6 cellular contexts compared by ENCODE assay signal in the genomic region with DNA sequence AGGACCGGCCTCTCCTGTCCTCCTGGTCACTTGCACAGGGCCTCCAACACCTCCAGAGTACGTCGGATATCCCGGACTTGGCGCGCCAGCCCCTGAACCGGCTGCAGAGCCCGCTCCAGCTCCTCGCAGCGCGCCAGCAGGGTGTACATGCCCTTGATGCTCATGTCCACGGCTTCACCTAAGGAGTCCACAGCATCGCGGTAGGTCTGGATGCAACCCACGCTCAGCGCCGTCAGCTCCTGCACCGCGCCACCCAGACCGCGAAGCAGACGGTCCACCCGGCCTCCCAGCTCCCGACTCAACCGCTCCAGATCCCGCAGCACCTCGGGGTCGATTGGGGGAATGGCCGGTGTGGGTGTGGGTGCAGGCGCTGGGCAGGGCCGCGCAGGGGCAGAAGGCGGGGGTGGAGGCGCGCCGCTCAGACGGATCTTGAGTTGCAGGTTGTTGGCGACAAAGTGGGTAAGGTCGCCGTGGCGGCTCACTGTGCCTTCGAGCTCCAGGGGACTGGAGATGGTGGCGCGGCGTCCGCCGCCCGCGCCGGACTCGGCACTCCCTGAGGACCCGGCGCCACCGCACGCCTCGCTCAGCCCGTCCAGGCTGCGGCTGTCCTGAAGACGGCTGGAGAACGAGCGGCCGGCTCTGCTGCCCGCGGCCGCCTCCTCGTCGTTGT. TPM values are rescaled to one million over a fixed set of nuclear protein-coding genes. Genes with fewer than 3 reads are reported as not detected.
DNase-seq lines count a peak whose midpoint lies in the region; ATAC-seq and TF ChIP-seq lines count a peak whose summit lies in the region.

No MANE protein-coding gene starts in this region.

- H3K4me3 ChIP-seq in HUES6 (ENCODE audit: low read depth, low read length), result peak overlapping the region; percentile 77
- H3K4me3 ChIP-seq in astrocyte of the spinal cord (ENCODE audit: low read depth, low read length), result peak overlapping the region; percentile 80

- H3K27ac Mint-ChIP-seq in naive thymus-derived CD8-positive, alpha-beta T cell, result peak overlapping the region in 6 of 10 donors; percentile 18 to 94 (median 92)

- no peaks in the 10 kb centered on the region for H3K36me3 Mint-ChIP-seq in naive thymus-derived CD8-positive, alpha-beta T cell

- H3K27ac ChIP-seq in HUES6 (ENCODE audit: low read depth, low read length), result no peak overlapping the region

- no peaks in the 10 kb centered on the region for H3K9me3 ChIP-seq in HUES6 (ENCODE audit: control insufficient read depth, insufficient read depth, low read depth, low read length)

- H3K4me1 Mint-ChIP-seq in naive thymus-derived CD8-positive, alpha-beta T cell, result peaks cover 6 to 15% (median 13%) of the 10 kb centered on the region in 4 donors

- H3K9me3 Mint-ChIP-seq in naive thymus-derived CD8-positive, alpha-beta T cell, result no peaks in the 10 kb centered on the region

- DNase-seq in astrocyte of the spinal cord (ENCODE audit: low read depth, low spot score) (no peak), epidermal melanocyte (ENCODE audit: insufficient read length, low spot score) (no peak), HEK293T (ENCODE audit: extremely low spot score) (no peak)
- peak in 6 of 10 donors; percentile 25 to 67 (median 37) for DNase-seq in naive thymus-derived CD8-positive, alpha-beta T cell

- H3K36me3 ChIP-seq in HUES6 (ENCODE audit: control insufficient read depth, insufficient read depth, low read length), result no peaks in the 10 kb centered on the region

- peaks cover 16% of the 10 kb centered on the region for H3K4me1 ChIP-seq in HUES6 (ENCODE audit: control insufficient read depth, insufficient read depth, low read length)

- TF ChIP-seq CTCF in astrocyte of the spinal cord (IDR thresholded peaks at IDR 0.05; ENCODE audit: low read depth, low read length), result no peak

- H3K4me3 Mint-ChIP-seq in naive thymus-derived CD8-positive, alpha-beta T cell, result no peak overlapping the region

- H3K27me3 Mint-ChIP-seq in naive thymus-derived CD8-positive, alpha-beta T cell, result no peaks in the 10 kb centered on the region

- H3K27me3 ChIP-seq in HUES6 (ENCODE audit: control insufficient read depth, insufficient read depth, low read length), result peaks cover 15% of the 10 kb centered on the region

- ATAC-seq in naive thymus-derived CD8-positive, alpha-beta T cell, result no peak
- no peak for ATAC-seq in GM19328 (IDR thresholded peaks at IDR 0.05; ENCODE audit: unreplicated experiment)

- CTCF ChIA-PET in HEK293T (lab: Yijun Ruan, JAX), result interaction anchor here (0.7 to 1.0 kb wide), 2 partner anchors 8 to 655 kb away, joined by 3 to 5 read pairs; no protein-coding TSS in a partner anchor

- peak overlapping the region; percentile 61 for H3K9ac ChIP-seq in HUES6 (ENCODE audit: low read length)

- POLR2A ChIA-PET in naive thymus-derived CD8-positive, alpha-beta T cell (lab: Charles Lee), result interaction anchor here (0.5 to 26.2 kb wide), 19 partner anchors 11 to 805 kb away, joined by 3 to 1171 read pairs (median 5); a partner anchor contains a TSS
- POLR2A ChIA-PET in HEK293T (lab: Yijun Ruan, JAX), result interaction anchor here (0.7 to 10.5 kb wide), 9 partner anchors 11 to 106 kb away, joined by 3 to 135 read pairs (median 8); a partner anchor contains a TSS

- in situ Hi-C loops in astrocyte of the spinal cord (cut with HindIII; ENCODE audit: low sequenced_read_pairs), result no loop called here

TF ChIP-seq in HEK293T, 16 proteins besides CTCF, POLR2A, EP300 and RAD21:
- TF ChIP-seq SP1 (IDR thresholded peaks at IDR 0.05) (no peak), FOXK2 (IDR thresholded peaks at IDR 0.05) (no peak), SUZ12 (IDR thresholded peaks at IDR 0.05) (no peak), ARNT (IDR thresholded peaks at IDR 0.05) (no peak), FOXM1 (IDR thresholded peaks at IDR 0.05; ENCODE audit: borderline replicate concordance) (no peak), HDGF (IDR thresholded peaks at IDR 0.05; ENCODE audit: borderline replicate concordance) (no peak), ZNF384 (IDR thresholded peaks at IDR 0.05) (no peak), CTBP1 (IDR thresholded peaks at IDR 0.05; ENCODE audit: borderline replicate concordance) (no peak), LEF1 (IDR thresholded peaks at IDR 0.05; ENCODE audit: borderline replicate concordance) (no peak), L3MBTL2 (conservative IDR thresholded peaks at IDR 0.05) (no peak), NFRKB (IDR thresholded peaks at IDR 0.05) (no peak), TARDBP (IDR thresholded peaks at IDR 0.05) (no peak)

RNA-seq across cellular contexts. Expression of a gene that starts 0.8 kb away (rescaled TPM):
- total RNA-seq in naive thymus-derived CD8-positive, alpha-beta T cell, result 10 to 100 TPM; 15.1 to 15.5 TPM
- 10 to 100 TPM; 16.1 to 22.6 (median 16.9) TPM for polyA plus RNA-seq in naive thymus-derived CD8-positive, alpha-beta T cell

RNA-seq across cellular contexts. Expression of a gene that starts 13.0 kb away (rescaled TPM):
- 10 to 100 TPM; 17.2 to 19.4 TPM for total RNA-seq in naive thymus-derived CD8-positive, alpha-beta T cell
- 10 to 100 TPM; 36.4 to 55.3 (median 41.9) TPM for polyA plus RNA-seq in naive thymus-derived CD8-positive, alpha-beta T cell

RNA-seq across cellular contexts. Expression of a gene that starts 21.2 kb away (rescaled TPM):
- total RNA-seq in naive thymus-derived CD8-positive, alpha-beta T cell, result not detected
- not detected for polyA plus RNA-seq in naive thymus-derived CD8-positive, alpha-beta T cell

RNA-seq across cellular contexts. Expression of a gene that starts 26.4 kb away (rescaled TPM):
- 100 to 1,000 TPM; 219 to 238 TPM for total RNA-seq in naive thymus-derived CD8-positive, alpha-beta T cell
- polyA plus RNA-seq in naive thymus-derived CD8-positive, alpha-beta T cell, result 10 to 100 TPM; 50.4 to 84.2 (median 64.4) TPM

RNA-seq across cellular contexts. Expression of a gene that starts 37.0 kb away (rescaled TPM):
- 100 to 1,000 TPM; 148 to 153 TPM for total RNA-seq in naive thymus-derived CD8-positive, alpha-beta T cell
- 10 to 100 TPM in 2 of 3 donors, 1 to 10 TPM in 1; 6.1 to 11.4 (median 10.7) TPM for polyA plus RNA-seq in naive thymus-derived CD8-positive, alpha-beta T cell

Comparison
In these comparisons a context has a peak if more than half of its experiments do, and no peak if none do; other contexts are left out.
1. DNase-seq: peak in naive thymus-derived CD8-positive, alpha-beta T cell (6 of 10); none in astrocyte of the spinal cord (single experiment), epidermal melanocyte (single experiment) and HEK293T (single experiment).